Comparison of ENCODE assay signal across 8 cellular contexts in the genomic region with DNA sequence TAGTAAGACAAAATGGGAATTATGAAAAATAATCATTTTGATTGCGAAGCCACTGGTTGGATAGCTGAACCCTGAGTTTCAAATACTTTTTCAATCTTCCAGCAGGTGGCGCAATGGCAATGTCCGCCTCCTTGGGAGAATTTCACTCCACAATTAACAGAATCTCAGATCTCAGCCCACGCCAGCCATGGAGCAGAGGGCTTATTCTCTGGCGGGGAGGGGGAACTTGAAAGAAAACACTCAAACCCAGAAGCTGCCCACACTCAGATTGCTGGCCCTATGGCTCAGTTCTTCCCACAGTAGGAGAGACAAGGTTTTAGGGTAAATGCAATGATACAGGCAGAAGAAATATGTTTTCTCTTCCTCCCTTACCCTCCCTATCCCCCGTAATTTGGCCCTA. TPM values are rescaled to one million over a fixed set of nuclear protein-coding genes. Genes with fewer than 3 reads are reported as not detected.
DNase-seq lines count a peak whose midpoint lies in the region; ATAC-seq lines count a peak whose summit lies in the region.

No MANE protein-coding gene starts in this region.

- DNase-seq in NCI-H2196 (lab: John Stamatoyannopoulos, UW; ENCODE audit: unreplicated experiment) (peak; percentile 28), NCI-H2196 treated with DMSO at 0.1 percent for 48 hours (lab: John Stamatoyannopoulos, UW; ENCODE audit: unreplicated experiment) (no peak), HuH-7.5 (ENCODE audit: low spot score) (peak; percentile 26), SHP77 treated with DMSO at 0.1 percent for 48 hours (lab: John Stamatoyannopoulos, UW) (peak; percentile 8), head of caudate nucleus (peak; percentile 42 to 91 (median 73)), putamen (ENCODE audit: low spot score) (peak; percentile 45)
- DNase-seq in activated naive CD8-positive, alpha-beta T cell treated with anti-CD3 and anti-CD28 coated beads for 36 hours = peak; percentile 18

- no peaks in the 10 kb centered on the region for H3K4me1 Mint-ChIP-seq in activated naive CD8-positive, alpha-beta T cell treated with anti-CD3 and anti-CD28 coated beads for 36 hours

- no peaks in the 10 kb centered on the region for H3K9me3 Mint-ChIP-seq in activated naive CD8-positive, alpha-beta T cell treated with anti-CD3 and anti-CD28 coated beads for 36 hours

- intact Hi-C loops in head of caudate nucleus (cut with DNase I) = loop anchor here (5.0 to 10.0 kb wide), 2 partner anchors 125 to 253 kb away; no protein-coding TSS in a partner anchor

- peaks cover 29% of the 10 kb centered on the region for H3K27me3 Mint-ChIP-seq in activated naive CD8-positive, alpha-beta T cell treated with anti-CD3 and anti-CD28 coated beads for 36 hours

- H3K27ac Mint-ChIP-seq in activated naive CD8-positive, alpha-beta T cell treated with anti-CD3 and anti-CD28 coated beads for 36 hours = no peak overlapping the region

- no peaks in the 10 kb centered on the region for H3K36me3 Mint-ChIP-seq in activated naive CD8-positive, alpha-beta T cell treated with anti-CD3 and anti-CD28 coated beads for 36 hours

- H3K4me3 Mint-ChIP-seq in activated naive CD8-positive, alpha-beta T cell treated with anti-CD3 and anti-CD28 coated beads for 36 hours = no peak overlapping the region

- ATAC-seq in HG03457 (IDR thresholded peaks at IDR 0.05; ENCODE audit: unreplicated experiment) = no peak

RNA-seq across cellular contexts. Expression of gene RCN1, which starts 38.7 kb away (rescaled TPM):
- total RNA-seq in activated naive CD8-positive, alpha-beta T cell treated with anti-CD3 and anti-CD28 coated beads for 36 hours = 10 to 100 TPM; 35.4 to 36.3 TPM
